In genomic region chr2:236798491-236798890, GRCh38 we compare ENCODE assay signal across 34 cellular contexts.
"Had no signal": no experiment of that assay in that cellular context is flagged by ENCODE, and none has a peak within 500 bp of the region (broad histone marks: within the 10 kb centered on the region; RNA-seq: fewer than 3 reads in every experiment).

No MANE protein-coding gene starts in this region.

- H3K9me3 ChIP-seq: adrenal gland, ascending aorta, body of pancreas, breast epithelium had no signal

- DNase-seq: activated effector memory CD4-positive, alpha-beta T cell treated with anti-CD3 and anti-CD28 coated beads, Interleukin-2, amount 50 U/mL, for 16 hours; activated effector memory CD4-positive, alpha-beta T cell treated with Interleukin-2 at 50 U/mL for 16 hours; activated gamma-delta T cell; activated gamma-delta T cell treated with Interleukin-2 at 50 U/mL for 16 hours; activated naive CD4-positive, alpha-beta T cell; activated naive CD4-positive, alpha-beta T cell treated with anti-CD3 and anti-CD28 coated beads for 36 hours; activated naive CD4-positive, alpha-beta T cell treated with anti-CD3 and anti-CD28 coated beads, Interleukin-2, amount 10 ng/mL, durations not matched to agents 7 days and 5 days; activated naive CD4-positive, alpha-beta T cell treated with anti-CD3 and anti-CD28 coated beads, Interleukin-2, amount 50 U/mL, for 16 hours; activated naive CD4-positive, alpha-beta T cell treated with Interleukin-2 at 50 U/mL for 16 hours; activated naive CD8-positive, alpha-beta T cell treated with anti-CD3 and anti-CD28 coated beads for 36 hours; activated naive CD8-positive, alpha-beta T cell treated with anti-CD3 and anti-CD28 coated beads, Interleukin-2, amount 10 ng/mL, durations not matched to agents 7 days and 5 days; activated naive CD8-positive, alpha-beta T cell treated with anti-CD3 and anti-CD28 coated beads, Interleukin-2, amount 50 U/mL, for 24 hours; activated T-cell treated with anti-CD3 and anti-CD28 coated beads for 4 hours; activated T-cell treated with anti-CD3 and anti-CD28 coated beads, Interleukin-2, amount 50 U/mL, for 1 hour; activated T-cell treated with anti-CD3 and anti-CD28 coated beads, Interleukin-2, amount 50 U/mL, for 24 hours; activated T-cell treated with anti-CD3 and anti-CD28 coated beads, Interleukin-2, amount 50 U/mL, for 4 hours; activated T-cell treated with anti-CD3 and anti-CD28 coated beads, Interleukin-2, amount 50 U/mL, for 48 hours; activated T-cell treated with anti-CD3 and anti-CD28 coated beads, Interleukin-2, amount 50 U/mL, for 72 hours; adrenal gland; amniotic stem cell; amygdala; anterior cingulate cortex; aorta; body of pancreas; brain microvascular endothelial cell; caudate nucleus; central memory CD4-positive, alpha-beta T cell; cerebellar nuclear complex had no signal

- H3K27me3 ChIP-seq: adrenal gland, ascending aorta, body of pancreas, breast epithelium, cardiac muscle cell had no signal

- H3K4me3 ChIP-seq: adrenal gland, ascending aorta, body of pancreas, breast epithelium, cardiac muscle cell had no signal

- ATAC-seq: activated naive CD4-positive, alpha-beta T cell treated with anti-CD3 and anti-CD28 coated beads, Interleukin-2, amount 50 U/mL, for 72 hours; activated naive CD8-positive, alpha-beta T cell treated with anti-CD3 and anti-CD28 coated beads, Interleukin-2, amount 50 U/mL, for 24 hours; activated T-cell treated with anti-CD3 and anti-CD28 coated beads, Interleukin-2, amount 50 U/mL, for 4 hours; activated T-cell treated with anti-CD3 and anti-CD28 coated beads, Interleukin-2, amount 50 U/mL, for 72 hours; activated T-helper 17 cell treated with anti-CD3 and anti-CD28 coated beads, Interleukin-2, amount 50 U/mL, for 72 hours; body of pancreas had no signal

- H3K36me3 ChIP-seq: adrenal gland, ascending aorta, brain microvascular endothelial cell, breast epithelium, cardiac muscle cell had no signal

- FAIRE-seq: astrocyte had no signal

- H3K4me1 ChIP-seq: adrenal gland, body of pancreas, breast epithelium had no signal

- H3K27ac ChIP-seq: adrenal gland, body of pancreas, brain microvascular endothelial cell, breast epithelium, cardiac muscle cell had no signal
